In genomic region chr6:101085327-101085726, GRCh38 we compare ENCODE assay signal across 19 cellular contexts.
DNase-seq lines count a peak whose midpoint lies in the region; FAIRE-seq and TF ChIP-seq lines count a peak whose summit lies in the region.
"Had no signal": no experiment of that assay in that cellular context is flagged by ENCODE, and none has a peak within 500 bp of the region (broad histone marks: within the 10 kb centered on the region; RNA-seq: fewer than 3 reads in every experiment).

No MANE protein-coding gene starts in this region.

- H3K23ac ChIP-seq in mesendoderm (ENCODE audit: low read length) = no peak overlapping the region

- no peak overlapping the region for H3K4ac ChIP-seq in mesendoderm (ENCODE audit: low read depth, low read length)

- intact Hi-C loops in dorsolateral prefrontal cortex (cut with DNase I) = no loop called here

- FAIRE-seq in GM12892 (lab: Jason Lieb, UNC) = no peak

- no peak overlapping the region for H3K18ac ChIP-seq in mesendoderm (ENCODE audit: low read length)

- H3K36me3 ChIP-seq in brain microvascular endothelial cell (replicated peaks) (no peaks in the 10 kb centered on the region), mesendoderm (ENCODE audit: control insufficient read depth, insufficient read depth, low read length) (no peaks in the 10 kb centered on the region)
- H3K36me3 ChIP-seq: cardiac muscle cell, left lung, neutrophil had no signal

- no peak overlapping the region for H3K4me2 ChIP-seq in mesendoderm (ENCODE audit: low read length)

- TF ChIP-seq CTCF in brain microvascular endothelial cell (IDR thresholded peaks at IDR 0.05; ENCODE audit: low read depth, low read length, missing control alignments) = no peak
- TF ChIP-seq CTCF in dorsolateral prefrontal cortex (IDR thresholded peaks at IDR 0.05 in 54 of 56, conservative IDR thresholded peaks at IDR 0.05 in 2 of 56; ENCODE audit: low read depth in 1 of 56, partially characterized antibody in 56 of 56) = no peak

- H2BK15ac ChIP-seq in mesendoderm (replicated peaks; ENCODE audit: low read depth) = no peak overlapping the region

- no peaks in the 10 kb centered on the region for H3K4me1 ChIP-seq in mesendoderm (ENCODE audit: control insufficient read depth, low read depth, low read length)
- H3K4me1 ChIP-seq: left lung had no signal

- H3K79me2 ChIP-seq in mesendoderm (ENCODE audit: control insufficient read depth, insufficient read depth, low read length) = no peaks in the 10 kb centered on the region

- no peak overlapping the region for H3K9ac ChIP-seq in mesendoderm (ENCODE audit: low read length)

- H3K56ac ChIP-seq in mesendoderm (ENCODE audit: low read length) = no peak overlapping the region

- H3K4me3 ChIP-seq in brain microvascular endothelial cell (ENCODE audit: low read depth, low read length) (no peak overlapping the region), mesendoderm (ENCODE audit: low read length) (no peak overlapping the region), dorsolateral prefrontal cortex (no peak overlapping the region)
- H3K4me3 ChIP-seq: cardiac muscle cell, left lung, mucosa of descending colon had no signal

- no peak overlapping the region for H2AK5ac ChIP-seq in mesendoderm (ENCODE audit: low read length)

- H3K27ac ChIP-seq in brain microvascular endothelial cell (peak overlapping the region; percentile 95), mesendoderm (ENCODE audit: low read depth, low read length) (no peak overlapping the region), dorsolateral prefrontal cortex (no peak overlapping the region)
- H3K27ac ChIP-seq: cardiac muscle cell, left lung, neutrophil had no signal

- H3K27me3 ChIP-seq in brain microvascular endothelial cell (replicated peaks) = no peaks in the 10 kb centered on the region
- no peaks in the 10 kb centered on the region for H3K27me3 ChIP-seq in mesendoderm (ENCODE audit: insufficient read depth, low read length, poor library complexity)
- H3K27me3 ChIP-seq in dorsolateral prefrontal cortex = no peaks in the 10 kb centered on the region
- H3K27me3 ChIP-seq: cardiac muscle cell, left lung, neutrophil had no signal

- H4K8ac ChIP-seq in mesendoderm (ENCODE audit: low read depth, low read length) = no peak overlapping the region

- H2BK5ac ChIP-seq in mesendoderm (ENCODE audit: low read length) = no peak overlapping the region

- DNase-seq in ELR (ENCODE audit: low read depth) (peak; percentile 8), NCI-H526 (lab: John Stamatoyannopoulos, UW) (peak; percentile 73 to 82), brain microvascular endothelial cell (peak; percentile 76), mesendoderm (peak; percentile 19), dorsolateral prefrontal cortex (no peak), GM12892 (ENCODE audit: insufficient read length) (no peak), KBM-7 (no peak), inferior parietal cortex (ENCODE audit: extremely low spot score) (no peak)
- DNase-seq: activated CD4-positive, alpha-beta T cell treated with anti-CD3 and anti-CD28 coated beads for 48 hours; CD4-positive, alpha-beta T cell; DMS153; left lung; mucosa of descending colon; NCI-H1436; NCI-H2171 treated with DMSO at 0.1 percent for 48 hours; NCI-H82; retina had no signal

- H4K5ac ChIP-seq in mesendoderm (ENCODE audit: low read length) = no peak overlapping the region

- no peak overlapping the region for H2BK120ac ChIP-seq in mesendoderm (ENCODE audit: low read depth, low read length)

- WGBS in mesendoderm (ENCODE audit: extremely low coverage, insufficient coverage, low lambda C conversion rate) = no CpG with 5 or more reads among the region's 3 CpGs

- in situ Hi-C loops in brain microvascular endothelial cell (cut with HindIII; ENCODE audit: low pct_ligation_motif_present, low sequenced_read_pairs) = no loop called here
- in situ Hi-C loops in KBM-7 (cut with MboI; ENCODE audit: low pct_unique_long_range_greater_than_20kb, low sequenced_read_pairs) = no loop called here

- H3K79me1 ChIP-seq in mesendoderm (ENCODE audit: low read length) = no peaks in the 10 kb centered on the region

- TF ChIP-seq POLR2A in GM12892 (IDR thresholded peaks at IDR 0.05; ENCODE audit: low read depth, low read length) = no peak

Comparison
In these comparisons a context has a peak if more than half of its experiments do, and no peak if none do; other contexts are left out.
1. DNase-seq: peak in ELR (single experiment), NCI-H526 (2 of 2), brain microvascular endothelial cell (single experiment) and mesendoderm (single experiment); none in dorsolateral prefrontal cortex (0 of 10), GM12892 (single experiment), KBM-7 (single experiment) and inferior parietal cortex (single experiment).